Comparison of ENCODE assay signal across 1 cellular context in the genomic region with DNA sequence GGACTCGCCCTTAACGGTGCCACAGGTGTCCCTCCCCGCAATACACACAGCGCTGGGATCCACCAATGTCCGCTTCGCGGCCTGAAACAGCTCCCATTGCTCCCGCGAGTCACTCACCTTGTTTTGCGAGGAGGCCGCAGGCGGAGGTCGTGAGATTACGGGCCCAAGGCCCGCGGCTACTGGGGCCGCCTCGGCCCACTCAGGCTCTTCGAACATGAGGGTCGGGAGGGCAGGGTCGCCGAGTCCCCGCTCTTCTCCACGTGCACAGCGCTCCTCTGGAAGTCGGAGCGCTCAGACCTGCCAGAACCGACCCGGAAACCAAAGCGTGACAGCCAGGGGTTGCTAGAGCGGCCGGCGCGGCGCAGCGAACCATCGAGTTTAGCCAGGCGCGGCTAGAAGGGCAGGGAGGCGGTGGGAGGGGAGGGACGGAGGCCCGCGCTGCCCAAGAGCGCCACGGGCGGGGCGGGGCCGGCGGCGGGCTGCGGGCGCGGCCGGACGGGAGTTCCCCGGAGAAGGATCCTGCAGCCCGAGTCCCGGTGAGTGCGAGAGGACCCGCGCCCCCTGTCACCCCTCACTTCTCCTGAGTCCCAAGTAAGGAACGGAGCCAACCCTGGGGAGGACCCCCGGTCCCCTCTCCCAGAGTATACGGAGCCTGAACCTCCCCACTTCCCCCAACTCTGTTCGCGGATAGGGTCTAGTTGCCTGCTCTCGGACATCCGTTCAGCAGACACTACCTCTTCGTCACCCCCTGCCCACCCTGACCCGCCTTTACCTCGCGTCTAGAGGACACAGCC.
TF ChIP-seq lines count a peak whose summit lies in the region.

A gene (plus strand): TSS at position 488 of the 794 bp plus-strand sequence. CDS start 498 bp downstream, outside the sequence.
A gene (minus strand): TSS at position 330 of the 794 bp plus-strand sequence. CDS start 114 bp downstream, at position 216.

TF ChIP-seq in HEK293, 187 proteins besides CTCF, POLR2A, EP300 and RAD21 (continued from another document and continues in another):
- TF ChIP-seq, protein P1, sequence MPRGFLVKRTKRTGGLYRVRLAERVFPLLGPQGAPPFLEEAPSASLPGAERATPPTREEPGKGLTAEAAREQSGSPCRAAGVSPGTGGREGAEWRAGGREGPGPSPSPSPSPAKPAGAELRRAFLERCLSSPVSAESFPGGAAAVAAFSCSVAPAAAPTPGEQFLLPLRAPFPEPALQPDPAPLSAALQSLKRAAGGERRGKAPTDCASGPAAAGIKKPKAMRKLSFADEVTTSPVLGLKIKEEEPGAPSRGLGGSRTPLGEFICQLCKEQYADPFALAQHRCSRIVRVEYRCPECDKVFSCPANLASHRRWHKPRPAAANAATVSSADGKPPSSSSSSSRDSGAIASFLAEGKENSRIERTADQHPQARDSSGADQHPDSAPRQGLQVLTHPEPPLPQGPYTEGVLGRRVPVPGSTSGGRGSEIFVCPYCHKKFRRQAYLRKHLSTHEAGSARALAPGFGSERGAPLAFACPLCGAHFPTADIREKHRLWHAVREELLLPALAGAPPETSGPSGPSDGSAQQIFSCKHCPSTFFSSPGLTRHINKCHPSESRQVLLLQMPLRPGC (tag by site-specific recombination; IDR thresholded peaks at IDR 0.05) = 0 out of 2 replicates have a peak, but pooled peaks have one; percentile 32
- TF ChIP-seq, protein P2, sequence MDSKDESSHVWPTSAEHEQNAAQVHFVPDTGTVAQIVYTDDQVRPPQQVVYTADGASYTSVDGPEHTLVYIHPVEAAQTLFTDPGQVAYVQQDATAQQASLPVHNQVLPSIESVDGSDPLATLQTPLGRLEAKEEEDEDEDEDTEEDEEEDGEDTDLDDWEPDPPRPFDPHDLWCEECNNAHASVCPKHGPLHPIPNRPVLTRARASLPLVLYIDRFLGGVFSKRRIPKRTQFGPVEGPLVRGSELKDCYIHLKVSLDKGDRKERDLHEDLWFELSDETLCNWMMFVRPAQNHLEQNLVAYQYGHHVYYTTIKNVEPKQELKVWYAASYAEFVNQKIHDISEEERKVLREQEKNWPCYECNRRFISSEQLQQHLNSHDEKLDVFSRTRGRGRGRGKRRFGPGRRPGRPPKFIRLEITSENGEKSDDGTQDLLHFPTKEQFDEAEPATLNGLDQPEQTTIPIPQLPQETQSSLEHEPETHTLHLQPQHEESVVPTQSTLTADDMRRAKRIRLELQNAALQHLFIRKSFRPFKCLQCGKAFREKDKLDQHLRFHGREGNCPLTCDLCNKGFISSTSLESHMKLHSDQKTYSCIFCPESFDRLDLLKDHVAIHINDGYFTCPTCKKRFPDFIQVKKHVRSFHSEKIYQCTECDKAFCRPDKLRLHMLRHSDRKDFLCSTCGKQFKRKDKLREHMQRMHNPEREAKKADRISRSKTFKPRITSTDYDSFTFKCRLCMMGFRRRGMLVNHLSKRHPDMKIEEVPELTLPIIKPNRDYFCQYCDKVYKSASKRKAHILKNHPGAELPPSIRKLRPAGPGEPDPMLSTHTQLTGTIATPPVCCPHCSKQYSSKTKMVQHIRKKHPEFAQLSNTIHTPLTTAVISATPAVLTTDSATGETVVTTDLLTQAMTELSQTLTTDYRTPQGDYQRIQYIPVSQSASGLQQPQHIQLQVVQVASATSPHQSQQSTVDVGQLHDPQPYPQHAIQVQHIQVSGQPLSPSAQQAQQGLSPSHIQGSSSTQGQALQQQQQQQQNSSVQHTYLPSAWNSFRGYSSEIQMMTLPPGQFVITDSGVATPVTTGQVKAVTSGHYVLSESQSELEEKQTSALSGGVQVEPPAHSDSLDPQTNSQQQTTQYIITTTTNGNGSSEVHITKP (tag by site-specific recombination; IDR thresholded peaks at IDR 0.05) = no peak; the same call in 1 of the 2 replicates
- no peak for TF ChIP-seq ZNF19 (tag by site-specific recombination; IDR thresholded peaks at IDR 0.05; ENCODE audit: low read depth)
- TF ChIP-seq, protein P3, sequence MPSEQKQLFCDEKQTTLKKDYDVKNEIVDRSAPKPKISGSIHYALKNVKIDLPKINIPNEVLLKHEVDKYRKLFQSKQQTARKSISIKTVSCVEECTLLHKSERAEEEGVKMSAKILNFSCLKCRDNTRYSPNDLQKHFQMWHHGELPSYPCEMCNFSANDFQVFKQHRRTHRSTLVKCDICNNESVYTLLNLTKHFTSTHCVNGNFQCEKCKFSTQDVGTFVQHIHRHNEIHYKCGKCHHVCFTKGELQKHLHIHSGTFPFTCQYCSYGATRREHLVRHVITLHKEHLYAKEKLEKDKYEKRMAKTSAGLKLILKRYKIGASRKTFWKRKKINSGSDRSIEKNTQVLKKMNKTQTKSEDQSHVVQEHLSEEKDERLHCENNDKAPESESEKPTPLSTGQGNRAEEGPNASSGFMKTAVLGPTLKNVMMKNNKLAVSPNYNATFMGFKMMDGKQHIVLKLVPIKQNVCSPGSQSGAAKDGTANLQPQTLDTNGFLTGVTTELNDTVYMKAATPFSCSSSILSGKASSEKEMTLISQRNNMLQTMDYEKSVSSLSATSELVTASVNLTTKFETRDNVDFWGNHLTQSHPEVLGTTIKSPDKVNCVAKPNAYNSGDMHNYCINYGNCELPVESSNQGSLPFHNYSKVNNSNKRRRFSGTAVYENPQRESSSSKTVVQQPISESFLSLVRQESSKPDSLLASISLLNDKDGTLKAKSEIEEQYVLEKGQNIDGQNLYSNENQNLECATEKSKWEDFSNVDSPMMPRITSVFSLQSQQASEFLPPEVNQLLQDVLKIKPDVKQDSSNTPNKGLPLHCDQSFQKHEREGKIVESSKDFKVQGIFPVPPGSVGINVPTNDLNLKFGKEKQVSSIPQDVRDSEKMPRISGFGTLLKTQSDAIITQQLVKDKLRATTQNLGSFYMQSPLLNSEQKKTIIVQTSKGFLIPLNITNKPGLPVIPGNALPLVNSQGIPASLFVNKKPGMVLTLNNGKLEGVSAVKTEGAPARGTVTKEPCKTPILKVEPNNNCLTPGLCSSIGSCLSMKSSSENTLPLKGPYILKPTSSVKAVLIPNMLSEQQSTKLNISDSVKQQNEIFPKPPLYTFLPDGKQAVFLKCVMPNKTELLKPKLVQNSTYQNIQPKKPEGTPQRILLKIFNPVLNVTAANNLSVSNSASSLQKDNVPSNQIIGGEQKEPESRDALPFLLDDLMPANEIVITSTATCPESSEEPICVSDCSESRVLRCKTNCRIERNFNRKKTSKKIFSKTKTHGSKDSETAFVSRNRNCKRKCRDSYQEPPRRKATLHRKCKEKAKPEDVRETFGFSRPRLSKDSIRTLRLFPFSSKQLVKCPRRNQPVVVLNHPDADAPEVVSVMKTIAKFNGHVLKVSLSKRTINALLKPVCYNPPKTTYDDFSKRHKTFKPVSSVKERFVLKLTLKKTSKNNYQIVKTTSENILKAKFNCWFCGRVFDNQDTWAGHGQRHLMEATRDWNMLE (tag by site-specific recombination; conservative IDR thresholded peaks at IDR 0.05; ENCODE audit: low read depth) = 0 out of 2 replicates have a peak, but pooled peaks have one; percentile 31
- TF ChIP-seq ZNF76 (tag by site-specific recombination; IDR thresholded peaks at IDR 0.05; ENCODE audit: borderline replicate concordance, low read depth) = peak; percentile 59; the same call in 1 of the 2 replicates
- no peak for TF ChIP-seq ZNF830 (tag by site-specific recombination; IDR thresholded peaks at IDR 0.05; ENCODE audit: low read depth)
- TF ChIP-seq ZNF223 (tag by site-specific recombination; IDR thresholded peaks at IDR 0.05) = no peak
- TF ChIP-seq ZNF146 (tag by site-specific recombination; IDR thresholded peaks at IDR 0.05) = no peak
- TF ChIP-seq ZNF658 (tag by site-specific recombination; IDR thresholded peaks at IDR 0.05) = no peak
- TF ChIP-seq ZNF549 (tag by site-specific recombination; IDR thresholded peaks at IDR 0.05) = no peak
- no peak for TF ChIP-seq WT1 (tag by site-specific recombination; IDR thresholded peaks at IDR 0.05)
- TF ChIP-seq, protein P4, sequence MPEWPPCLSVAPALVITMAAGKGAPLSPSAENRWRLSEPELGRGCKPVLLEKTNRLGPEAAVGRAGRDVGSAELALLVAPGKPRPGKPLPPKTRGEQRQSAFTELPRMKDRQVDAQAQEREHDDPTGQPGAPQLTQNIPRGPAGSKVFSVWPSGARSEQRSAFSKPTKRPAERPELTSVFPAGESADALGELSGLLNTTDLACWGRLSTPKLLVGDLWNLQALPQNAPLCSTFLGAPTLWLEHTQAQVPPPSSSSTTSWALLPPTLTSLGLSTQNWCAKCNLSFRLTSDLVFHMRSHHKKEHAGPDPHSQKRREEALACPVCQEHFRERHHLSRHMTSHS (tag by site-specific recombination; IDR thresholded peaks at IDR 0.05) = no peak
- no peak for TF ChIP-seq FEZF1 (tag by site-specific recombination; IDR thresholded peaks at IDR 0.05)
- no peak for TF ChIP-seq ZNF670 (tag by site-specific recombination; IDR thresholded peaks at IDR 0.05; ENCODE audit: low read depth)
- TF ChIP-seq, protein P5, sequence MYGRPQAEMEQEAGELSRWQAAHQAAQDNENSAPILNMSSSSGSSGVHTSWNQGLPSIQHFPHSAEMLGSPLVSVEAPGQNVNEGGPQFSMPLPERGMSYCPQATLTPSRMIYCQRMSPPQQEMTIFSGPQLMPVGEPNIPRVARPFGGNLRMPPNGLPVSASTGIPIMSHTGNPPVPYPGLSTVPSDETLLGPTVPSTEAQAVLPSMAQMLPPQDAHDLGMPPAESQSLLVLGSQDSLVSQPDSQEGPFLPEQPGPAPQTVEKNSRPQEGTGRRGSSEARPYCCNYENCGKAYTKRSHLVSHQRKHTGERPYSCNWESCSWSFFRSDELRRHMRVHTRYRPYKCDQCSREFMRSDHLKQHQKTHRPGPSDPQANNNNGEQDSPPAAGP (tag by site-specific recombination; IDR thresholded peaks at IDR 0.05) = 0 out of 2 replicates have a peak, but pooled peaks have one; percentile 24
- TF ChIP-seq ZSCAN30 (tag by site-specific recombination; IDR thresholded peaks at IDR 0.05) = 0 out of 2 replicates have a peak, but pooled peaks have one; percentile 59
- no peak for TF ChIP-seq ZNF114 (tag by site-specific recombination; IDR thresholded peaks at IDR 0.05)
- no peak for TF ChIP-seq ZNF664 (tag by site-specific recombination; IDR thresholded peaks at IDR 0.05)
- TF ChIP-seq, protein P6, sequence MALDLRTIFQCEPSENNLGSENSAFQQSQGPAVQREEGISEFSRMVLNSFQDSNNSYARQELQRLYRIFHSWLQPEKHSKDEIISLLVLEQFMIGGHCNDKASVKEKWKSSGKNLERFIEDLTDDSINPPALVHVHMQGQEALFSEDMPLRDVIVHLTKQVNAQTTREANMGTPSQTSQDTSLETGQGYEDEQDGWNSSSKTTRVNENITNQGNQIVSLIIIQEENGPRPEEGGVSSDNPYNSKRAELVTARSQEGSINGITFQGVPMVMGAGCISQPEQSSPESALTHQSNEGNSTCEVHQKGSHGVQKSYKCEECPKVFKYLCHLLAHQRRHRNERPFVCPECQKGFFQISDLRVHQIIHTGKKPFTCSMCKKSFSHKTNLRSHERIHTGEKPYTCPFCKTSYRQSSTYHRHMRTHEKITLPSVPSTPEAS (tag by site-specific recombination; IDR thresholded peaks at IDR 0.05) = no peak
- TF ChIP-seq, protein P7, sequence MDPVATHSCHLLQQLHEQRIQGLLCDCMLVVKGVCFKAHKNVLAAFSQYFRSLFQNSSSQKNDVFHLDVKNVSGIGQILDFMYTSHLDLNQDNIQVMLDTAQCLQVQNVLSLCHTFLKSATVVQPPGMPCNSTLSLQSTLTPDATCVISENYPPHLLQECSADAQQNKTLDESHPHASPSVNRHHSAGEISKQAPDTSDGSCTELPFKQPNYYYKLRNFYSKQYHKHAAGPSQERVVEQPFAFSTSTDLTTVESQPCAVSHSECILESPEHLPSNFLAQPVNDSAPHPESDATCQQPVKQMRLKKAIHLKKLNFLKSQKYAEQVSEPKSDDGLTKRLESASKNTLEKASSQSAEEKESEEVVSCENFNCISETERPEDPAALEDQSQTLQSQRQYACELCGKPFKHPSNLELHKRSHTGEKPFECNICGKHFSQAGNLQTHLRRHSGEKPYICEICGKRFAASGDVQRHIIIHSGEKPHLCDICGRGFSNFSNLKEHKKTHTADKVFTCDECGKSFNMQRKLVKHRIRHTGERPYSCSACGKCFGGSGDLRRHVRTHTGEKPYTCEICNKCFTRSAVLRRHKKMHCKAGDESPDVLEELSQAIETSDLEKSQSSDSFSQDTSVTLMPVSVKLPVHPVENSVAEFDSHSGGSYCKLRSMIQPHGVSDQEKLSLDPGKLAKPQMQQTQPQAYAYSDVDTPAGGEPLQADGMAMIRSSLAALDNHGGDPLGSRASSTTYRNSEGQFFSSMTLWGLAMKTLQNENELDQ (tag by site-specific recombination; IDR thresholded peaks at IDR 0.05; ENCODE audit: low read depth) = no peak
- TF ChIP-seq, protein P8, sequence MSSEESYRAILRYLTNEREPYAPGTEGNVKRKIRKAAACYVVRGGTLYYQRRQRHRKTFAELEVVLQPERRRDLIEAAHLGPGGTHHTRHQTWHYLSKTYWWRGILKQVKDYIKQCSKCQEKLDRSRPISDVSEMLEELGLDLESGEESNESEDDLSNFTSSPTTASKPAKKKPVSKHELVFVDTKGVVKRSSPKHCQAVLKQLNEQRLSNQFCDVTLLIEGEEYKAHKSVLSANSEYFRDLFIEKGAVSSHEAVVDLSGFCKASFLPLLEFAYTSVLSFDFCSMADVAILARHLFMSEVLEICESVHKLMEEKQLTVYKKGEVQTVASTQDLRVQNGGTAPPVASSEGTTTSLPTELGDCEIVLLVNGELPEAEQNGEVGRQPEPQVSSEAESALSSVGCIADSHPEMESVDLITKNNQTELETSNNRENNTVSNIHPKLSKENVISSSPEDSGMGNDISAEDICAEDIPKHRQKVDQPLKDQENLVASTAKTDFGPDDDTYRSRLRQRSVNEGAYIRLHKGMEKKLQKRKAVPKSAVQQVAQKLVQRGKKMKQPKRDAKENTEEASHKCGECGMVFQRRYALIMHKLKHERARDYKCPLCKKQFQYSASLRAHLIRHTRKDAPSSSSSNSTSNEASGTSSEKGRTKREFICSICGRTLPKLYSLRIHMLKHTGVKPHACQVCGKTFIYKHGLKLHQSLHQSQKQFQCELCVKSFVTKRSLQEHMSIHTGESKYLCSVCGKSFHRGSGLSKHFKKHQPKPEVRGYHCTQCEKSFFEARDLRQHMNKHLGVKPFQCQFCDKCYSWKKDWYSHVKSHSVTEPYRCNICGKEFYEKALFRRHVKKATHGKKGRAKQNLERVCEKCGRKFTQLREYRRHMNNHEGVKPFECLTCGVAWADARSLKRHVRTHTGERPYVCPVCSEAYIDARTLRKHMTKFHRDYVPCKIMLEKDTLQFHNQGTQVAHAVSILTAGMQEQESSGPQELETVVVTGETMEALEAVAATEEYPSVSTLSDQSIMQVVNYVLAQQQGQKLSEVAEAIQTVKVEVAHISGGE (tag by site-specific recombination; conservative IDR thresholded peaks at IDR 0.05; ENCODE audit: low read depth) = peak; percentile 82
- no peak for TF ChIP-seq ZFP3 (tag by site-specific recombination; IDR thresholded peaks at IDR 0.05; ENCODE audit: low read depth)
- no peak for TF ChIP-seq ZNF521 (tag by site-specific recombination; IDR thresholded peaks at IDR 0.05)
- TF ChIP-seq, protein P9, sequence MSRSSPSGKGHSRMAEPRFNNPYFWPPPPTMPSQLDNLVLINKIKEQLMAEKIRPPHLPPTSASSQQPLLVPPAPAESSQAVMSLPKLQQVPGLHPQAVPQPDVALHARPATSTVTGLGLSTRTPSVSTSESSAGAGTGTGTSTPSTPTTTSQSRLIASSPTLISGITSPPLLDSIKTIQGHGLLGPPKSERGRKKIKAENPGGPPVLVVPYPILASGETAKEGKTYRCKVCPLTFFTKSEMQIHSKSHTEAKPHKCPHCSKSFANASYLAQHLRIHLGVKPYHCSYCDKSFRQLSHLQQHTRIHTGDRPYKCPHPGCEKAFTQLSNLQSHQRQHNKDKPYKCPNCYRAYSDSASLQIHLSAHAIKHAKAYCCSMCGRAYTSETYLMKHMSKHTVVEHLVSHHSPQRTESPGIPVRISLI (tag by site-specific recombination; IDR thresholded peaks at IDR 0.05) = no peak
- TF ChIP-seq ZNF354C (tag by site-specific recombination; IDR thresholded peaks at IDR 0.05; ENCODE audit: borderline replicate concordance, low read depth) = no peak
- 0 out of 2 replicates have a peak, but pooled peaks have one; percentile 24 for TF ChIP-seq ZBTB8A (tag by site-specific recombination; IDR thresholded peaks at IDR 0.05)
- peak; percentile 18; the same call in 1 of the 2 replicates for TF ChIP-seq ZSCAN23 (tag by site-specific recombination; IDR thresholded peaks at IDR 0.05)
